1 cellular context compared by ENCODE assay signal in the genomic region with DNA sequence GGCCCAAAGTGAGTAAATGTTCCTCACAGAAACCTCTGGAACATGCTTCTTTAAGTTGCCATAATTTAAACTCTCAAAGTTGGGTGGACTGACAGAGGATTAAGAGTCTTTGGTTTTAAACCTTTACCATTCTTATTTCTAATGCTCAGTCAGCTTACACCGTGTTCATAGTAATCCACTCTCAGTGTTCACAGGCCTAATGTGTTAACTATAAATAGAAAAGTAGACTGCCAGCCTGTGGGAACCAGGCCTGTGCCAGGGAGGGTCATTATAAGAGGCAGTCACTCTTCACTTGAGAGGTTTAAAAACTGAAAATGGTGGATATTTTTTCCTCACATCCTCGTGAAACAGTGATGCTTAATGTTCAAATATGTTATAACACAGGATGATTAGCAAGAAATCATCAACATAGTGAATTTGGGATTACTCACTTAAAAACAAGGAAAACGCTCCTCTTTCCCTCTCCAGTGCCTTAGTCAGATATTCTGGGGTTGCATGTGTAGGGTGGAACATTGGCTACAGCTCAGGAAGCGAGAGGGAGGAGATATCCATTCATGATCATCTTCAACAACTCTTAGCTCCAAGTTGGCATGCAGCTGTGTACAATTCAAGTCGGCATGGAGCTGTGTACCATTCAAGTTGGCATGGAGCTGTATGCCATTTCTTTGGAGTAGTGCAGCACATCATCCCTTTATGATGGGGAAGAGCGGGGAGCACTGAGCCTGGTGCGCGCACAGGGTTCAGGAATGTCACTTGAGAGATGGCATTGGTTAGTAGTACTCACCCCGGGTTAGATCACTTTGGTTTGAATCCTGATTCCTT.
TF ChIP-seq lines count a peak whose summit lies in the region.

No MANE protein-coding gene starts in this region.

TF ChIP-seq in GM23338, 12 proteins besides CTCF, POLR2A, EP300 and RAD21 (continued from another document):
- TF ChIP-seq NANOG (IDR thresholded peaks at IDR 0.05; ENCODE audit: borderline replicate concordance) (no peak), POLR2AphosphoS5 (IDR thresholded peaks at IDR 0.05; ENCODE audit: low read depth) (no peak)
- TF ChIP-seq, protein P1, sequence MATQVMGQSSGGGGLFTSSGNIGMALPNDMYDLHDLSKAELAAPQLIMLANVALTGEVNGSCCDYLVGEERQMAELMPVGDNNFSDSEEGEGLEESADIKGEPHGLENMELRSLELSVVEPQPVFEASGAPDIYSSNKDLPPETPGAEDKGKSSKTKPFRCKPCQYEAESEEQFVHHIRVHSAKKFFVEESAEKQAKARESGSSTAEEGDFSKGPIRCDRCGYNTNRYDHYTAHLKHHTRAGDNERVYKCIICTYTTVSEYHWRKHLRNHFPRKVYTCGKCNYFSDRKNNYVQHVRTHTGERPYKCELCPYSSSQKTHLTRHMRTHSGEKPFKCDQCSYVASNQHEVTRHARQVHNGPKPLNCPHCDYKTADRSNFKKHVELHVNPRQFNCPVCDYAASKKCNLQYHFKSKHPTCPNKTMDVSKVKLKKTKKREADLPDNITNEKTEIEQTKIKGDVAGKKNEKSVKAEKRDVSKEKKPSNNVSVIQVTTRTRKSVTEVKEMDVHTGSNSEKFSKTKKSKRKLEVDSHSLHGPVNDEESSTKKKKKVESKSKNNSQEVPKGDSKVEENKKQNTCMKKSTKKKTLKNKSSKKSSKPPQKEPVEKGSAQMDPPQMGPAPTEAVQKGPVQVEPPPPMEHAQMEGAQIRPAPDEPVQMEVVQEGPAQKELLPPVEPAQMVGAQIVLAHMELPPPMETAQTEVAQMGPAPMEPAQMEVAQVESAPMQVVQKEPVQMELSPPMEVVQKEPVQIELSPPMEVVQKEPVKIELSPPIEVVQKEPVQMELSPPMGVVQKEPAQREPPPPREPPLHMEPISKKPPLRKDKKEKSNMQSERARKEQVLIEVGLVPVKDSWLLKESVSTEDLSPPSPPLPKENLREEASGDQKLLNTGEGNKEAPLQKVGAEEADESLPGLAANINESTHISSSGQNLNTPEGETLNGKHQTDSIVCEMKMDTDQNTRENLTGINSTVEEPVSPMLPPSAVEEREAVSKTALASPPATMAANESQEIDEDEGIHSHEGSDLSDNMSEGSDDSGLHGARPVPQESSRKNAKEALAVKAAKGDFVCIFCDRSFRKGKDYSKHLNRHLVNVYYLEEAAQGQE (IDR thresholded peaks at IDR 0.05; ENCODE audit: unreplicated experiment) = no peak
